25 cellular contexts compared by ENCODE assay signal in the genomic region with DNA sequence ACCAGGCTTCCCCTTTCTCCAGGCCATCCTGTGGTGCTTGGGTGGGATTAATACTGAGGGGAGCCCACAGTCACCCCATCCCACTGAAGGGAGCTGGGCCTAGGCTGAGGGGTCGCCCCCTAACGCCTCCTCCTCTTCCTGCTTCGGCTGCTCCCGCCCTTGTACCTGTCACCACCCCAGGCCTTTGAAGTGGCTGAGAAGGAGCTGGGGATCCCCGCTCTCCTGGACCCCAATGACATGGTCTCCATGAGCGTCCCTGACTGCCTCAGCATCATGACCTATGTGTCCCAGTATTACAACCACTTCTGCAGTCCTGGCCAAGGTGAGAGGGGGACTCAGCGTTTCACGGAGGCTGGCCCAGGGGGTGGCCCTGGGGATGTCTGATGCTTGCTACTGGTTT. TPM values are rescaled to one million over a fixed set of nuclear protein-coding genes. Genes with fewer than 3 reads are reported as not detected.
DNase-seq lines count a peak whose midpoint lies in the region; ATAC-seq and TF ChIP-seq lines count a peak whose summit lies in the region.
"Had no signal": no experiment of that assay in that cellular context is flagged by ENCODE, and none has a peak within 500 bp of the region (broad histone marks: within the 10 kb centered on the region; RNA-seq: fewer than 3 reads in every experiment).

No MANE protein-coding gene starts in this region.

- H3K79me2 ChIP-seq in trophoblast cell (ENCODE audit: control insufficient read depth, insufficient read depth, low read length, poor library complexity), result peaks cover 20% of the 10 kb centered on the region

- no peak overlapping the region for H3K4me2 ChIP-seq in trophoblast cell (ENCODE audit: low read length)

- no peaks in the 10 kb centered on the region for H3K27me3 Mint-ChIP-seq in T-cell
- H3K27me3 Mint-ChIP-seq: natural killer cell treated with Interleukin-12 subunit alpha and Interleukin-12 subunit beta and Interleukin-15 and Interleukin-18, amount 100 ng/mL, for 72 hours; progenitor cell of endocrine pancreas had no signal

- intact Hi-C loops in tibial artery (cut with DNase I; ENCODE audit: low total_unique reads), result no loop called here
- intact Hi-C loops in left lung (cut with DNase I), result no loop called here

- H3K79me1 ChIP-seq in trophoblast cell (ENCODE audit: low read length), result peaks cover 9% of the 10 kb centered on the region

- TF ChIP-seq CTCF in tibial artery (IDR thresholded peaks at IDR 0.05) (no peak), left lung (IDR thresholded peaks at IDR 0.05) (no peak)

- peak in 1 of 2 donors; percentile 89 for ATAC-seq in activated naive CD4-positive, alpha-beta T cell treated with anti-CD3 and anti-CD28 coated beads, Interleukin-2, amount 50 U/mL, for 72 hours
- ATAC-seq in T-cell (replicated peaks in 1 of 4) (peak in 1 of 4 experiments; percentile 39), HG03342 (IDR thresholded peaks at IDR 0.05; ENCODE audit: unreplicated experiment) (no peak), left lung (no peak)
- ATAC-seq: gastrocnemius medialis, SK-N-SH treated with all-trans-retinoic acid at 6 μM for 48 hours had no signal

- no peaks in the 10 kb centered on the region for H3K9me3 ChIP-seq in muscle layer of colon (ENCODE audit: low read length)
- H3K9me3 ChIP-seq in tibial artery, result no peaks in the 10 kb centered on the region
- peaks cover 2% of the 10 kb centered on the region for H3K9me3 ChIP-seq in trophoblast cell (ENCODE audit: insufficient read depth, low read depth, low read length)
- H3K9me3 ChIP-seq in left lung, result no peaks in the 10 kb centered on the region
- H3K9me3 ChIP-seq: gastrocnemius medialis had no signal

- no peak overlapping the region for H2BK12ac ChIP-seq in trophoblast cell (ENCODE audit: low read length)

- H3K27ac ChIP-seq in muscle layer of colon (ENCODE audit: low read depth, low read length) (peak overlapping the region; percentile 83), tibial artery (peak overlapping the region; percentile 69 to 86), trophoblast cell (ENCODE audit: low read depth, low read length) (no peak overlapping the region), left lung (no peak overlapping the region)
- H3K27ac ChIP-seq: C4-2B, HL-60 had no signal

- H2AK5ac ChIP-seq in trophoblast cell (ENCODE audit: low read length), result no peak overlapping the region

- H3K18ac ChIP-seq in trophoblast cell (ENCODE audit: low read length), result no peak overlapping the region

- CTCF ChIA-PET in T-cell (lab: Charles Lee), result no interaction called here

- no peak overlapping the region for H4K8ac ChIP-seq in trophoblast cell (ENCODE audit: low read depth, low read length)

- H3K36me3 Mint-ChIP-seq in activated naive CD4-positive, alpha-beta T cell treated with anti-CD3 and anti-CD28 coated beads, Interleukin-2, amount 50 U/mL, for 72 hours, result no peaks in the 10 kb centered on the region
- peaks cover under 1% of the 10 kb centered on the region for H3K36me3 Mint-ChIP-seq in T-cell
- H3K36me3 Mint-ChIP-seq: natural killer cell treated with Interleukin-12 subunit alpha and Interleukin-12 subunit beta and Interleukin-15 and Interleukin-18, amount 100 ng/mL, for 72 hours had no signal

- no peak overlapping the region for H3K4me3 Mint-ChIP-seq in T-cell
- H3K4me3 Mint-ChIP-seq: natural killer cell treated with Interleukin-12 subunit alpha and Interleukin-12 subunit beta and Interleukin-15 and Interleukin-18, amount 100 ng/mL, for 72 hours had no signal

- no peaks in the 10 kb centered on the region for H3K9me3 Mint-ChIP-seq in activated naive CD4-positive, alpha-beta T cell treated with anti-CD3 and anti-CD28 coated beads, Interleukin-2, amount 50 U/mL, for 72 hours
- H3K9me3 Mint-ChIP-seq in T-cell, result no peaks in the 10 kb centered on the region
- H3K9me3 Mint-ChIP-seq: natural killer cell treated with Interleukin-12 subunit alpha and Interleukin-12 subunit beta and Interleukin-15 and Interleukin-18, amount 100 ng/mL, for 72 hours had no signal

- no peak for DNase-seq in activated naive CD4-positive, alpha-beta T cell treated with anti-CD3 and anti-CD28 coated beads, Interleukin-2, amount 50 U/mL, for 72 hours (ENCODE audit: low spot score in 2 of 2)
- DNase-seq in activated naive CD4-positive, alpha-beta T cell treated with Interleukin-2 at 50 U/mL for 16 hours, result no peak
- DNase-seq in T-cell, result peak in 1 of 34 experiments; percentile 21
- no peak for DNase-seq in tibial artery
- DNase-seq in trophoblast cell, result no peak
- no peak for DNase-seq in left lung
- DNase-seq: ACHN; activated gamma-delta T cell; aorta; DMS153; gastrocnemius medialis; GDM1; mesendoderm; NCI-H2107; NCI-H510A treated with DMSO at 0.1 percent for 48 hours; stimulated activated CD4-positive, alpha-beta T cell treated with anti-CD3 and anti-CD28 coated beads, Interleukin-2, amount 100 ng/mL, for 48 hours had no signal

- H3K27me3 ChIP-seq in muscle layer of colon (ENCODE audit: control insufficient read depth in 1 of 2, insufficient read depth in 2 of 2, low read length in 2 of 2), result no peaks in the 10 kb centered on the region
- no peaks in the 10 kb centered on the region for H3K27me3 ChIP-seq in tibial artery
- H3K27me3 ChIP-seq in trophoblast cell (ENCODE audit: insufficient read depth, low read length), result no peaks in the 10 kb centered on the region
- H3K27me3 ChIP-seq in left lung, result no peaks in the 10 kb centered on the region
- H3K27me3 ChIP-seq: gastrocnemius medialis had no signal

- no peak overlapping the region for H2AFZ ChIP-seq in trophoblast cell (ENCODE audit: insufficient read depth, low read length, poor library complexity)

- whole genome bisulfite sequencing in trophoblast cell (ENCODE audit: extremely low coverage, insufficient coverage, insufficient read length), result no CpG with 5 or more reads among the region's 8 CpGs

- H3K27ac Mint-ChIP-seq in activated naive CD4-positive, alpha-beta T cell treated with anti-CD3 and anti-CD28 coated beads, Interleukin-2, amount 50 U/mL, for 72 hours, result peak overlapping the region; percentile 36 to 65
- H3K27ac Mint-ChIP-seq in T-cell, result peak overlapping the region; percentile 58 to 81
- H3K27ac Mint-ChIP-seq: progenitor cell of endocrine pancreas had no signal

- no peak overlapping the region for H2BK5ac ChIP-seq in trophoblast cell (ENCODE audit: low read depth, low read length, poor library complexity)

- peak overlapping the region; percentile 5 for H3K9ac ChIP-seq in muscle layer of colon (ENCODE audit: low read length)
- H3K9ac ChIP-seq in trophoblast cell (ENCODE audit: low read length), result no peak overlapping the region

- H3K14ac ChIP-seq in trophoblast cell (ENCODE audit: low read length), result no peak overlapping the region

- no peak overlapping the region for H4K12ac ChIP-seq in trophoblast cell (ENCODE audit: low read depth, low read length)

- peaks cover 47% of the 10 kb centered on the region for H3K4me1 ChIP-seq in muscle layer of colon (ENCODE audit: insufficient read depth, low read length)
- H3K4me1 ChIP-seq in tibial artery, result peaks cover 0 to 41% (median 34%) of the 10 kb centered on the region in 4 donors
- H3K4me1 ChIP-seq in trophoblast cell (ENCODE audit: control insufficient read depth in 1 of 2, insufficient read depth in 2 of 2, low read length in 2 of 2), result peaks cover 24% of the 10 kb centered on the region in 2 experiments
- H3K4me1 ChIP-seq in left lung, result peaks cover 2 to 36% of the 10 kb centered on the region in 2 donors

- no peak overlapping the region for H2BK120ac ChIP-seq in trophoblast cell (ENCODE audit: insufficient read depth, low read length, poor library complexity)

- H4K91ac ChIP-seq in trophoblast cell (ENCODE audit: low read depth, low read length), result no peak overlapping the region

- no peak overlapping the region for H3K4ac ChIP-seq in trophoblast cell (ENCODE audit: low read depth, low read length)

- peaks cover 25 to 32% (median 32%) of the 10 kb centered on the region in 3 donors for H3K4me1 Mint-ChIP-seq in T-cell

- H3K23ac ChIP-seq in trophoblast cell (ENCODE audit: low read length), result no peak overlapping the region

- peak overlapping the region in 1 of 2 donors; percentile 11 for H3K4me3 ChIP-seq in muscle layer of colon (ENCODE audit: low read depth in 1 of 2, low read length in 2 of 2)
- H3K4me3 ChIP-seq in tibial artery, result no peak overlapping the region
- no peak overlapping the region for H3K4me3 ChIP-seq in trophoblast cell (ENCODE audit: low read depth, low read length)
- H3K4me3 ChIP-seq in left lung, result no peak overlapping the region
- H3K4me3 ChIP-seq: gastrocnemius medialis, skin epidermis had no signal

- H3K36me3 ChIP-seq in muscle layer of colon (ENCODE audit: insufficient read depth, low read length) (peaks cover 34% of the 10 kb centered on the region), tibial artery (peaks cover 28 to 54% (median 47%) of the 10 kb centered on the region in 3 donors), trophoblast cell (ENCODE audit: control insufficient read depth in 1 of 2, insufficient read depth in 2 of 2, low read length in 2 of 2) (peaks cover 59 to 63% of the 10 kb centered on the region in 2 experiments), left lung (peaks cover 0 to 50% of the 10 kb centered on the region in 2 donors)

- POLR2A ChIA-PET in T-cell (lab: Charles Lee), result no interaction called here

RNA-seq across cellular contexts. Expression of gene MICALL1, which starts 6.1 kb away (rescaled TPM):
- total RNA-seq in activated naive CD4-positive, alpha-beta T cell treated with anti-CD3 and anti-CD28 coated beads, Interleukin-2, amount 50 U/mL, for 72 hours, result 10 to 100 TPM; 13.9 to 16.5 TPM
- 10 to 100 TPM; 23.6 to 39.0 (median 34.3) TPM for total RNA-seq in T-cell
- polyA plus RNA-seq in trophoblast cell (2013), result 103 and 108 TPM in 2 replicates
- 10 to 100 TPM; 35.8 to 36.8 TPM for total RNA-seq in left lung

RNA-seq across cellular contexts. Expression of gene C22orf23, which starts 41.2 kb away (rescaled TPM):
- not detected for total RNA-seq in activated naive CD4-positive, alpha-beta T cell treated with anti-CD3 and anti-CD28 coated beads, Interleukin-2, amount 50 U/mL, for 72 hours
- total RNA-seq in T-cell, result not detected
- polyA plus RNA-seq in trophoblast cell (2013), result 0.12 and 0.18 TPM in 2 replicates
- total RNA-seq in left lung, result under 1 TPM; 0.26 to 0.65 TPM
- total RNA-seq: aorta, kidney epithelial cell had no signal

RNA-seq across cellular contexts. Expression of gene POLR2F, which starts 41.3 kb away (rescaled TPM):
- 10 to 100 TPM; 55.3 to 70.3 TPM for total RNA-seq in activated naive CD4-positive, alpha-beta T cell treated with anti-CD3 and anti-CD28 coated beads, Interleukin-2, amount 50 U/mL, for 72 hours
- total RNA-seq in T-cell, result 10 to 100 TPM; 31.4 to 54.5 (median 49.4) TPM
- polyA plus RNA-seq in trophoblast cell (2013), result 140 and 147 TPM in 2 replicates
- 10 to 100 TPM; 58.3 to 64.9 TPM for total RNA-seq in left lung

Comparison
In these comparisons a context has a peak if more than half of its experiments do, and no peak if none do; other contexts are left out.
1. H3K27ac ChIP-seq: peak in muscle layer of colon (single experiment) and tibial artery (2 of 2); none in trophoblast cell (single experiment) and left lung (0 of 2).